1 cellular context compared by ENCODE assay signal in genomic region chr15:78754637-78755280, GRCh38. TPM values are rescaled to one million over a fixed set of nuclear protein-coding genes. Genes with fewer than 3 reads are reported as not detected.
"Had no signal": no experiment of that assay in that cellular context is flagged by ENCODE, and none has a peak within 500 bp of the region (broad histone marks: within the 10 kb centered on the region; RNA-seq: fewer than 3 reads in every experiment).

No MANE protein-coding gene starts in this region.

RNA-seq across cellular contexts. Expression of gene ADAMTS7, which starts 56.5 kb away (rescaled TPM):
- polyA plus RNA-seq: immature natural killer cell had no signal
